Comparison of ENCODE assay signal across 2 cellular contexts in genomic region chr6:166279393-166279679, GRCh38.
A peak's percentile ranks its signal among the peaks of the same experiment; 100 is the strongest.
TF ChIP-seq lines count a peak whose summit lies in the region.

No MANE protein-coding gene starts in this region.

TF ChIP-seq in HepG2, 621 proteins besides CTCF, POLR2A, EP300 and RAD21:
- TF ChIP-seq ZNF646 (CRISPR knock-in tag; IDR thresholded peaks at IDR 0.05) (peak; percentile 85; the same call in 1 of the 2 replicates), MNT (IDR thresholded peaks at IDR 0.05) (peak; percentile 57), ZXDC (CRISPR knock-in tag; IDR thresholded peaks at IDR 0.05) (no peak)
TF ChIP-seq in HepG2: peak in this region for 2.

TF ChIP-seq in K562, 482 proteins besides CTCF, POLR2A, EP300 and RAD21:
- TF ChIP-seq DIDO1 (tag; IDR thresholded peaks at IDR 0.05; ENCODE audit: low read depth) (no peak), IFI16 (CRISPR knock-in tag; IDR thresholded peaks at IDR 0.05) (no peak), SIX5 (IDR thresholded peaks at IDR 0.05; ENCODE audit: borderline replicate concordance in 1 of 2, insufficient read depth in 1 of 2, low read depth in 1 of 2, low read length in 2 of 2) (no peak), SMC3 (conservative IDR thresholded peaks at IDR 0.05; ENCODE audit: insufficient read depth, low read depth, low read length) (no peak), TEAD1 (CRISPR knock-in tag; IDR thresholded peaks at IDR 0.05) (0 out of 4 replicates have a peak, but pooled peaks of 1 of the 2 experiments have one; percentile 37), KLF10 (CRISPR knock-in tag; IDR thresholded peaks at IDR 0.05) (no peak), POLR2AphosphoS5 (IDR thresholded peaks at IDR 0.05; ENCODE audit: control insufficient read depth, insufficient read depth, low read depth, low read length) (no peak), E2F8 (IDR thresholded peaks at IDR 0.05; ENCODE audit: low read depth, partially characterized antibody) (no peak), KDM5B (IDR thresholded peaks at IDR 0.05; ENCODE audit: insufficient replicate concordance, low read depth, low read length) (no peak), NR2C2 (CRISPR knock-in tag; IDR thresholded peaks at IDR 0.05) (peak; percentile 36; the same call in 1 of the 2 replicates), NR2C2 (tag; IDR thresholded peaks at IDR 0.05) (no peak), MCM7 (IDR thresholded peaks at IDR 0.05) (no peak)
